Comparison of ENCODE assay signal across 1 cellular context in the genomic region with DNA sequence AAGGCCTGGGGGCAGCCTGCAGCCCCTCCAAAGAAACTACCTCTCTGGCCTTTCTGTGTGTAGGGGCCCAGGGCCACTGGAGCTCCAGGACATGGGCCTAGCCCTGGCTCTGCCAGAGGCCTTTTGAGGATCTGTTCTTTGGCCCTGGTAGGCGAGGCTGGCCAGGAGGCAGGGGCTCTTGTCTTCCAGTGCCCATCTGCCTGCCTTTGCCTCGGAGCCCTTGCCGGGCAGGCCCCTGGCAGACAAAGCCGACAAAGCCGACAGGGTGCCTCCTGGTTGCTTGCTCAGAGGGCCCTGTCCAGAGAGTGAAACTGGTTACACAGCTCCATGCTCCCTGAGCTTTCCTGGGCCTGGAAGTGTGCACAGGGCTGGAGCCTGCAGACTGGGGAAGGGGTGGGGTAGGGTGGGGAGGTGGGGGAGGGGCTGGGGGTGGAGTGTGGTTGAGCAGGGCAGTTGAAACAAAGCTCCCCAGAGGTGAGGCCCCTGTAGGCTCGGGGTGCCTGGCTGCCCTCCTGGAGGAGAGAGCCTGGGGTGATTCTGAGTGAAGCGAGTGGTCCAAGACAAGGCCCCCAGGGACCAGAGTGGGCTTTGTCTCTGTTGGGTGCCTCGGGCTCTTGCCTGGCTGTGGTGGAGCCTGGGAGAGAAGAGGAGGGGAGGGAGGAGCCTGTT.
TF ChIP-seq lines count a peak whose summit lies in the region.

No MANE protein-coding gene starts in this region.

TF ChIP-seq in endothelial cell of umbilical vein, 7 proteins besides CTCF, POLR2A, EP300 and RAD21:
- TF ChIP-seq, protein P1, sequence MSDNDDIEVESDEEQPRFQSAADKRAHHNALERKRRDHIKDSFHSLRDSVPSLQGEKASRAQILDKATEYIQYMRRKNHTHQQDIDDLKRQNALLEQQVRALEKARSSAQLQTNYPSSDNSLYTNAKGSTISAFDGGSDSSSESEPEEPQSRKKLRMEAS (IDR thresholded peaks at IDR 0.05; ENCODE audit: insufficient read depth, insufficient read length), result no peak
- TF ChIP-seq EZH2 (IDR thresholded peaks at IDR 0.05; ENCODE audit: borderline replicate concordance, low read depth, low read length, severe bottlenecking) (no peak), JUN (IDR thresholded peaks at IDR 0.05; ENCODE audit: borderline replicate concordance, insufficient read depth, insufficient read length, low read depth) (no peak), MYC (IDR thresholded peaks at IDR 0.05; ENCODE audit: low read depth, low read length) (no peak)
TF ChIP-seq in endothelial cell of umbilical vein: peak in this region for 0.
